ENCODE assay signal across 9 cellular contexts in the genomic region with DNA sequence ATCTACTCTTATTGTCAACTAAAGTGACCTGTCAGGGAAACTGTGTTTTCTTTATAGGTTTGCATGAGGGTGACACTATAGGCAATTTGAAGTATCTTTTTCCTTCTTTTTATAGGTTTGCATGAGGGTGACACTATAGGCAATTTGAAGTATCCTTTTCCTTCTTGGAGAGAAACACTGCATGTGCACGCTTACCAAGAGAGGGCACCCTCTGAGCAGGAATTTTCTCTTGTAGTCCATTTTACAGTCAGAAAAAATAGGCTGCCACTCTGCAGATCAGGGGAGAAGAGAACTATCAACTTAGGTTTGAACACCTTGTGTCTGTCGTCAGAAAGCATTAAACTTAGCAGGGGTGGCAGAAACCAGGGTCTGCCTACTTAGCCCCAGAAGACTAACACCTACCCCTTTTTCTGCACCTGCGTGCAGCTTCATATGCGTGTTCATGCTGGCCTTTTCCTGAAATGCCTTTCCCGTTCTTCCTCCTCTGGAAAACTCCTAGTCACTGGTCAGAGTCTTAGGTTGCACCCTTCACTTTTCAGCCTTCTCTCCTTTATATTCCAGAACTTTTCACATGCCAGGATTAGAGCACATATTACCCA. TPM values are rescaled to one million over a fixed set of nuclear protein-coding genes. Genes with fewer than 3 reads are reported as not detected.
DNase-seq lines count a peak whose midpoint lies in the region; ATAC-seq and TF ChIP-seq lines count a peak whose summit lies in the region.
"Had no signal": no experiment of that assay in that cellular context is flagged by ENCODE, and none has a peak within 500 bp of the region (broad histone marks: within the 10 kb centered on the region; RNA-seq: fewer than 3 reads in every experiment).

No MANE protein-coding gene starts in this region.

- peak; percentile 8 to 41 for DNase-seq in activated T-cell treated with anti-CD3 and anti-CD28 coated beads, Interleukin-2, amount 50 U/mL, for 72 hours
- DNase-seq in activated T-cell treated with anti-CD3 and anti-CD28 coated beads, Interleukin-2, amount 50 U/mL, for 1 hour = no peak
- DNase-seq in NCI-H2029 treated with DMSO at 0.1 percent for 48 hours (lab: John Stamatoyannopoulos, UW) (peak; percentile 43), amniotic epithelial cell (ENCODE audit: low read depth) (peak; percentile 68), inferior parietal cortex (ENCODE audit: extremely low spot score) (peak; percentile 67), transverse colon (no peak)

- intact Hi-C loops in transverse colon (cut with DNase I; ENCODE audit: low total_unique reads) = loop anchor here (2.0 kb wide), 2 partner anchors 191 to 243 kb away; no protein-coding TSS in a partner anchor

- peaks cover 19% of the 10 kb centered on the region for H3K27me3 Mint-ChIP-seq in activated T-cell treated with anti-CD3 and anti-CD28 coated beads, Interleukin-2, amount 50 U/mL, for 72 hours (ENCODE audit: low read depth)

- no peaks in the 10 kb centered on the region for H3K27me3 ChIP-seq in transverse colon

- H3K36me3 ChIP-seq in transverse colon = no peaks in the 10 kb centered on the region

- H3K27ac Mint-ChIP-seq in activated T-cell treated with anti-CD3 and anti-CD28 coated beads, Interleukin-2, amount 50 U/mL, for 72 hours = no peak overlapping the region
- H3K27ac Mint-ChIP-seq: activated naive CD8-positive, alpha-beta T cell had no signal

- WGBS in transverse colon (ENCODE audit: low coverage in 1 of 2), 2 donors = 71 to 73% methylated on average over 5 of the region's 5 CpGs

- H3K4me3 Mint-ChIP-seq in activated T-cell treated with anti-CD3 and anti-CD28 coated beads, Interleukin-2, amount 50 U/mL, for 72 hours = no peak overlapping the region
- H3K4me3 Mint-ChIP-seq: activated naive CD8-positive, alpha-beta T cell had no signal

- no peak overlapping the region for H3K4me3 ChIP-seq in transverse colon

- TF ChIP-seq POLR2A in transverse colon (IDR thresholded peaks at IDR 0.05) = no peak

- H3K27ac ChIP-seq in transverse colon = no peak overlapping the region

- TF ChIP-seq CTCF in transverse colon (IDR thresholded peaks at IDR 0.05) = peak in 4 of 5 experiments; percentile 29 to 40 (median 30)

- no peaks in the 10 kb centered on the region for H3K9me3 ChIP-seq in transverse colon

- H3K9me3 Mint-ChIP-seq in activated T-cell treated with anti-CD3 and anti-CD28 coated beads, Interleukin-2, amount 50 U/mL, for 72 hours = no peaks in the 10 kb centered on the region

- ATAC-seq in activated T-cell treated with anti-CD3 and anti-CD28 coated beads, Interleukin-2, amount 50 U/mL, for 72 hours (replicated peaks in 1 of 2) = no peak
- ATAC-seq in HG03108 (IDR thresholded peaks at IDR 0.05; ENCODE audit: unreplicated experiment) = no peak
- no peak for ATAC-seq in GM18868 (IDR thresholded peaks at IDR 0.05; ENCODE audit: unreplicated experiment)

- H3K36me3 Mint-ChIP-seq in activated T-cell treated with anti-CD3 and anti-CD28 coated beads, Interleukin-2, amount 50 U/mL, for 72 hours (ENCODE audit: insufficient read depth in 2 of 2) = no peaks in the 10 kb centered on the region
- H3K36me3 Mint-ChIP-seq: activated naive CD8-positive, alpha-beta T cell had no signal

- no peak for TF ChIP-seq EP300 in transverse colon (IDR thresholded peaks at IDR 0.05; ENCODE audit: low read depth)

- peaks cover 14% of the 10 kb centered on the region for H3K4me1 Mint-ChIP-seq in activated T-cell treated with anti-CD3 and anti-CD28 coated beads, Interleukin-2, amount 50 U/mL, for 72 hours (ENCODE audit: low read depth)

- in situ Hi-C loops in transverse colon (cut with MboI; ENCODE audit: low pct_ligation_motif_present in 1 of 4, low pct_unique_long_range_greater_than_20kb in 1 of 4, low sequenced_read_pairs in 3 of 4) = loop anchor here (5.0 to 25.0 kb wide), 7 partner anchors 110 to 785 kb away; a partner anchor contains a TSS

- peaks cover 0 to 3% (median 0%) of the 10 kb centered on the region in 4 donors for H3K4me1 ChIP-seq in transverse colon

RNA-seq across cellular contexts. Expression of a gene that starts 16.4 kb away (rescaled TPM):
- total RNA-seq in activated T-cell treated with anti-CD3 and anti-CD28 coated beads, Interleukin-2, amount 50 U/mL, for 72 hours = not detected
- not detected for total RNA-seq in transverse colon

Comparison
In these comparisons a context has a peak if more than half of its experiments do, and no peak if none do; other contexts are left out.
1. DNase-seq: peak in activated T-cell treated with anti-CD3 and anti-CD28 coated beads, Interleukin-2, amount 50 U/mL, for 72 hours (2 of 2), NCI-H2029 treated with DMSO at 0.1 percent for 48 hours (single experiment), amniotic epithelial cell (single experiment) and inferior parietal cortex (single experiment); none in activated T-cell treated with anti-CD3 and anti-CD28 coated beads, Interleukin-2, amount 50 U/mL, for 1 hour (single experiment) and transverse colon (single experiment).